10 cellular contexts compared by ENCODE assay signal in the genomic region with DNA sequence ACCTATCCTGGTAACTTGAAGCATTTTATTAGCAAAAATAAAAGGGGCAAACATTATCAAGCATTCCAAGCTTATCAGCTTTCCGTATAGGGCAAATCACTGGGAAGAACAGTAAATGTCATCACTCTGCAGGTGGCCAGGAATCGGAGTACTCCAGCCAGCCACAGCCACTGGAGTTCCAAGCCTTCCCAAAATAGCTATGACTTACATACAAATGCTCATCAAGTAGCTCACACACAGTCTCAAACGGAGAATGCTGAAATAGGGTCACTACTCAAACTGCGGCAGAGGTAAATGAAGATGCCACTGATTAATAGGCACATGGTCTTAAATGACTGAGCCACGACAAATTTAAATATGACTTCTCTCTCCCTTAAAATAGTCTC. TPM values are rescaled to one million over a fixed set of nuclear protein-coding genes. Genes with fewer than 3 reads are reported as not detected.
DNase-seq lines count a peak whose midpoint lies in the region; ATAC-seq, FAIRE-seq and TF ChIP-seq lines count a peak whose summit lies in the region.
"Had no signal": no experiment of that assay in that cellular context is flagged by ENCODE, and none has a peak within 500 bp of the region (broad histone marks: within the 10 kb centered on the region; RNA-seq: fewer than 3 reads in every experiment).

No MANE protein-coding gene starts in this region.

- H3K27me3 ChIP-seq in rectal smooth muscle tissue (ENCODE audit: control insufficient read depth, insufficient read depth, low read length), result no peaks in the 10 kb centered on the region
- no peaks in the 10 kb centered on the region for H3K27me3 ChIP-seq in ovary

- WGBS in ovary, 3 donors, result 54 to 56% (median 55%) methylated on average over 5 of the region's 5 CpGs

- FAIRE-seq in frontal cortex (lab: Jason Lieb, UNC), result no peak

- H3K4me3 ChIP-seq in rectal smooth muscle tissue (ENCODE audit: low read length) (peak overlapping the region; percentile 38), ovary (no peak overlapping the region)

- H3K4me1 ChIP-seq in rectal smooth muscle tissue (ENCODE audit: control insufficient read depth, insufficient read depth, low read length) (peaks cover 14% of the 10 kb centered on the region), ovary (ENCODE audit: insufficient read depth) (peaks cover 7% of the 10 kb centered on the region)

- TF ChIP-seq POLR2A in ovary (IDR thresholded peaks at IDR 0.05), result no peak

- no peak for TF ChIP-seq CTCF in VCaP (conservative IDR thresholded peaks at IDR 0.05)
- TF ChIP-seq CTCF in ovary (IDR thresholded peaks at IDR 0.05), result no peak

- H3K9ac ChIP-seq in rectal smooth muscle tissue (ENCODE audit: low read length), result no peak overlapping the region

- no peaks in the 10 kb centered on the region for H3K9me3 ChIP-seq in ovary

- peak; percentile 13 for DNase-seq in NCI-H2227 (lab: John Stamatoyannopoulos, UW; ENCODE audit: unreplicated experiment)
- no peak for DNase-seq in NCI-H2227 treated with DMSO at 0.1 percent for 48 hours (lab: John Stamatoyannopoulos, UW)
- no peak for DNase-seq in Right ventricle myocardium superior
- no peak for DNase-seq in ovary
- DNase-seq in frontal cortex (ENCODE audit: low spot score in 2 of 2), result no peak
- DNase-seq: NCI-H524 had no signal

- H3K36me3 ChIP-seq in rectal smooth muscle tissue (ENCODE audit: control insufficient read depth, insufficient read depth, low read length), result no peaks in the 10 kb centered on the region
- no peaks in the 10 kb centered on the region for H3K36me3 ChIP-seq in ovary

- peak; percentile 72 for ATAC-seq in Right ventricle myocardium superior (ENCODE audit: poor library complexity)
- ATAC-seq in GM19328 (IDR thresholded peaks at IDR 0.05; ENCODE audit: unreplicated experiment), result no peak

- H3K27ac ChIP-seq in VCaP, result peak overlapping the region; percentile 32
- peak overlapping the region; percentile 35 for H3K27ac ChIP-seq in rectal smooth muscle tissue (ENCODE audit: low read depth, low read length)
- H3K27ac ChIP-seq in ovary, result no peak overlapping the region

- intact Hi-C loops in Right ventricle myocardium superior (cut with DNase I) (loop anchor here (10.0 kb wide), 1 partner anchor 68 kb away; no protein-coding TSS in a partner anchor), ovary (cut with DNase I) (no loop called here)

- no peak for TF ChIP-seq EP300 in ovary (IDR thresholded peaks at IDR 0.05)

RNA-seq across cellular contexts. Expression of a gene that starts 2.1 kb away (rescaled TPM):
- total RNA-seq in Right ventricle myocardium superior (136 TPM), ovary (10 to 100 TPM; 13.5 to 29.5 (median 23.4) TPM), frontal cortex (28.1 TPM)
- 10 to 100 TPM; 11.0 to 25.2 TPM for polyA plus RNA-seq in ovary

RNA-seq across cellular contexts. Expression of a gene that starts 31.4 kb away (rescaled TPM):
- total RNA-seq in Right ventricle myocardium superior (not detected), ovary (not detected), frontal cortex (0.41 TPM)
- polyA plus RNA-seq in ovary, result not detected
- total RNA-seq: A673 had no signal

Comparison
In these comparisons a context has a peak if more than half of its experiments do, and no peak if none do; other contexts are left out.
1. H3K27ac ChIP-seq: peak in VCaP (single experiment) and rectal smooth muscle tissue (single experiment); none in ovary (0 of 2).